In the genomic region with DNA sequence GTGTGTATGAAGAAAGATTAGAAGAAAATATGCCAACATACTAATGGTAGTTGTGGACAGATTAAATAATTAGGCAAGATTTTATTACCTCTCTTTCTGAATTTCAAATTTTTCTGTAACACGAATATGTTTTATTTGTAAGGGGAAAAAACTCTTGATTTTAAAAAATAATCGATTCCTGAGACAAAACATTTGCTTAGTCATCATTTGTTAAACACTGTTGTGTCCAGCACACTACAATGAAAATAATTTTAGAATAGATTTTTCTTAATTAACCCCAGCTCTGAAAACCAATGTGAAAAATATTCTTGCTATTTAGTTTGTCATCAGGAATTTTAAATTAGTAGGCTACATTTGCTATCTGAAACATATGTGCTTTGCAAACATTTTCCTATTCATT, we compare ENCODE assay signal across 7 cellular contexts.
"Had no signal": no experiment of that assay in that cellular context is flagged by ENCODE, and none has a peak within 500 bp of the region (broad histone marks: within the 10 kb centered on the region; RNA-seq: fewer than 3 reads in every experiment).

No MANE protein-coding gene starts in this region.

- ATAC-seq: HCT116 had no signal

- H3K36me3 ChIP-seq: HAP-1 had no signal

- H3K4me3 ChIP-seq: GM23248, HAP-1 had no signal

- H3K9ac ChIP-seq: GM23248 had no signal

- DNase-seq: GM23248, GOT3, H7, HFFc6 had no signal

- H3K9me3 ChIP-seq: HAP-1 had no signal

- H2AFZ ChIP-seq: GM23248 had no signal

- H3K27ac ChIP-seq: GM23248, HL-60 had no signal
